In genomic region chr14:95486875-95487668, GRCh38 we compare ENCODE assay signal across 12 cellular contexts. TPM values are rescaled to one million over a fixed set of nuclear protein-coding genes. Genes with fewer than 3 reads are reported as not detected.
A peak's percentile ranks its signal among the peaks of the same experiment; 100 is the strongest.
DNase-seq lines count a peak whose midpoint lies in the region; ATAC-seq and TF ChIP-seq lines count a peak whose summit lies in the region.
"Had no signal": no experiment of that assay in that cellular context is flagged by ENCODE, and none has a peak within 500 bp of the region (broad histone marks: within the 10 kb centered on the region; RNA-seq: fewer than 3 reads in every experiment).

No MANE protein-coding gene starts in this region.

- TF ChIP-seq CTCF in tibial nerve (IDR thresholded peaks at IDR 0.05) = no peak
- no peak for TF ChIP-seq CTCF in GM10266 (IDR thresholded peaks at IDR 0.05; ENCODE audit: control insufficient read depth, insufficient read depth, low read depth, missing control alignments)

- H3K4me1 Mint-ChIP-seq in activated T-cell treated with anti-CD3 and anti-CD28 coated beads, Interleukin-2, amount 50 U/mL, for 72 hours (ENCODE audit: low read depth) = peaks cover 32% of the 10 kb centered on the region
- H3K4me1 Mint-ChIP-seq in activated T-cell treated with anti-CD3 and anti-CD28 coated beads, Interleukin-2, amount 50 U/mL, for 4 hours (ENCODE audit: low read depth) = peaks cover 46% of the 10 kb centered on the region
- peaks cover 36% of the 10 kb centered on the region for H3K4me1 Mint-ChIP-seq in activated naive CD8-positive, alpha-beta T cell treated with anti-CD3 and anti-CD28 coated beads for 36 hours

- no peaks in the 10 kb centered on the region for H3K27me3 Mint-ChIP-seq in activated T-cell treated with anti-CD3 and anti-CD28 coated beads, Interleukin-2, amount 50 U/mL, for 72 hours (ENCODE audit: low read depth)
- no peaks in the 10 kb centered on the region for H3K27me3 Mint-ChIP-seq in activated T-cell treated with anti-CD3 and anti-CD28 coated beads, Interleukin-2, amount 50 U/mL, for 4 hours (ENCODE audit: low read depth)
- H3K27me3 Mint-ChIP-seq in activated naive CD8-positive, alpha-beta T cell treated with anti-CD3 and anti-CD28 coated beads for 36 hours = no peaks in the 10 kb centered on the region

- TF ChIP-seq EP300 in tibial nerve (IDR thresholded peaks at IDR 0.05) = no peak

- H3K36me3 Mint-ChIP-seq in activated T-cell treated with anti-CD3 and anti-CD28 coated beads, Interleukin-2, amount 50 U/mL, for 72 hours (ENCODE audit: insufficient read depth in 2 of 2) = peaks cover 3 to 7% of the 10 kb centered on the region in 2 donors
- H3K36me3 Mint-ChIP-seq in activated T-cell treated with anti-CD3 and anti-CD28 coated beads, Interleukin-2, amount 50 U/mL, for 4 hours (ENCODE audit: insufficient read depth) = peaks cover under 1% of the 10 kb centered on the region
- peaks cover 15% of the 10 kb centered on the region for H3K36me3 Mint-ChIP-seq in activated naive CD8-positive, alpha-beta T cell treated with anti-CD3 and anti-CD28 coated beads for 36 hours

- no peak overlapping the region for H3K4me3 ChIP-seq in tibial nerve
- H3K4me3 ChIP-seq: smooth muscle cell, upper lobe of right lung had no signal

- H3K27ac ChIP-seq in tibial nerve = peak overlapping the region in 3 of 4 donors; percentile 75 to 96 (median 94)
- H3K27ac ChIP-seq: upper lobe of right lung had no signal

- no peaks in the 10 kb centered on the region for H3K27me3 ChIP-seq in tibial nerve
- H3K27me3 ChIP-seq: upper lobe of right lung had no signal

- H3K36me3 ChIP-seq in tibial nerve = no peaks in the 10 kb centered on the region
- H3K36me3 ChIP-seq: upper lobe of right lung had no signal

- peaks cover 4 to 96% (median 83%) of the 10 kb centered on the region in 4 donors for H3K4me1 ChIP-seq in tibial nerve

- no peaks in the 10 kb centered on the region for H3K9me3 ChIP-seq in tibial nerve
- H3K9me3 ChIP-seq: upper lobe of right lung had no signal

- no peak overlapping the region for H3K4me3 Mint-ChIP-seq in activated T-cell treated with anti-CD3 and anti-CD28 coated beads, Interleukin-2, amount 50 U/mL, for 72 hours
- no peak overlapping the region for H3K4me3 Mint-ChIP-seq in activated T-cell treated with anti-CD3 and anti-CD28 coated beads, Interleukin-2, amount 50 U/mL, for 4 hours
- H3K4me3 Mint-ChIP-seq in activated naive CD8-positive, alpha-beta T cell treated with anti-CD3 and anti-CD28 coated beads for 36 hours = no peak overlapping the region

- H3K27ac Mint-ChIP-seq in activated T-cell treated with anti-CD3 and anti-CD28 coated beads, Interleukin-2, amount 50 U/mL, for 72 hours = peak overlapping the region; percentile 70
- H3K27ac Mint-ChIP-seq in activated naive CD8-positive, alpha-beta T cell treated with anti-CD3 and anti-CD28 coated beads for 36 hours = peak overlapping the region; percentile 43

- ATAC-seq in activated T-cell treated with anti-CD3 and anti-CD28 coated beads, Interleukin-2, amount 50 U/mL, for 72 hours (replicated peaks in 1 of 2) = no peak
- no peak for ATAC-seq in activated T-cell treated with anti-CD3 and anti-CD28 coated beads, Interleukin-2, amount 50 U/mL, for 4 hours
- ATAC-seq: upper lobe of right lung had no signal

- WGBS in tibial nerve, 2 donors = 88% methylated on average over 15 of the region's 15 CpGs

- H3K9me3 Mint-ChIP-seq in activated T-cell treated with anti-CD3 and anti-CD28 coated beads, Interleukin-2, amount 50 U/mL, for 72 hours = peaks cover 0 to 2% of the 10 kb centered on the region in 2 donors
- peaks cover 4% of the 10 kb centered on the region for H3K9me3 Mint-ChIP-seq in activated T-cell treated with anti-CD3 and anti-CD28 coated beads, Interleukin-2, amount 50 U/mL, for 4 hours
- H3K9me3 Mint-ChIP-seq in activated naive CD8-positive, alpha-beta T cell treated with anti-CD3 and anti-CD28 coated beads for 36 hours = no peaks in the 10 kb centered on the region

- TF ChIP-seq POLR2A in tibial nerve (IDR thresholded peaks at IDR 0.05) = no peak

- DNase-seq in activated T-cell treated with anti-CD3 and anti-CD28 coated beads, Interleukin-2, amount 50 U/mL, for 72 hours = no peak
- DNase-seq in activated T-cell treated with anti-CD3 and anti-CD28 coated beads, Interleukin-2, amount 50 U/mL, for 4 hours = no peak
- DNase-seq in NCI-H1105 treated with DMSO at 0.1 percent for 48 hours (lab: John Stamatoyannopoulos, UW) (peak; percentile 74), tibial nerve (ENCODE audit: low spot score in 2 of 2) (no peak), NCI-H524 treated with DMSO at 0.1 percent for 48 hours (lab: John Stamatoyannopoulos, UW) (no peak), middle frontal gyrus (ENCODE audit: extremely low spot score, low spot score) (no peak), GM10266 (ENCODE audit: extremely low spot score) (no peak)
- DNase-seq in activated naive CD8-positive, alpha-beta T cell treated with anti-CD3 and anti-CD28 coated beads for 36 hours = no peak
- DNase-seq: anterior cingulate cortex; effector CD8-positive, alpha-beta T cell; upper lobe of right lung had no signal

RNA-seq across cellular contexts. Expression of gene SYNE3, which starts 29.4 kb away (rescaled TPM):
- total RNA-seq in activated T-cell treated with anti-CD3 and anti-CD28 coated beads, Interleukin-2, amount 50 U/mL, for 72 hours = 10 to 100 TPM; 59.9 to 66.2 TPM
- total RNA-seq in activated T-cell treated with anti-CD3 and anti-CD28 coated beads, Interleukin-2, amount 50 U/mL, for 4 hours = 10 to 100 TPM; 11.5 to 15.0 (median 12.9) TPM
- total RNA-seq in activated naive CD8-positive, alpha-beta T cell treated with anti-CD3 and anti-CD28 coated beads for 36 hours = 10 to 100 TPM; 38.0 to 38.8 TPM
- total RNA-seq in tibial nerve = 100 to 1,000 TPM in 1 of 4 donors, 10 to 100 TPM in 3; 71.0 to 106 (median 87.5) TPM

RNA-seq across cellular contexts. Expression of gene GLRX5, which starts 47.8 kb away (rescaled TPM):
- 10 to 100 TPM; 23.1 to 26.3 TPM for total RNA-seq in activated T-cell treated with anti-CD3 and anti-CD28 coated beads, Interleukin-2, amount 50 U/mL, for 72 hours
- total RNA-seq in activated T-cell treated with anti-CD3 and anti-CD28 coated beads, Interleukin-2, amount 50 U/mL, for 4 hours = 10 to 100 TPM; 37.3 to 45.1 (median 40.7) TPM
- total RNA-seq in activated naive CD8-positive, alpha-beta T cell treated with anti-CD3 and anti-CD28 coated beads for 36 hours = 10 to 100 TPM; 57.9 to 60.7 TPM
- total RNA-seq in tibial nerve = 10 to 100 TPM; 26.4 to 44.7 (median 34.6) TPM
